Comparison of ENCODE assay signal across 1 cellular context in the genomic region with DNA sequence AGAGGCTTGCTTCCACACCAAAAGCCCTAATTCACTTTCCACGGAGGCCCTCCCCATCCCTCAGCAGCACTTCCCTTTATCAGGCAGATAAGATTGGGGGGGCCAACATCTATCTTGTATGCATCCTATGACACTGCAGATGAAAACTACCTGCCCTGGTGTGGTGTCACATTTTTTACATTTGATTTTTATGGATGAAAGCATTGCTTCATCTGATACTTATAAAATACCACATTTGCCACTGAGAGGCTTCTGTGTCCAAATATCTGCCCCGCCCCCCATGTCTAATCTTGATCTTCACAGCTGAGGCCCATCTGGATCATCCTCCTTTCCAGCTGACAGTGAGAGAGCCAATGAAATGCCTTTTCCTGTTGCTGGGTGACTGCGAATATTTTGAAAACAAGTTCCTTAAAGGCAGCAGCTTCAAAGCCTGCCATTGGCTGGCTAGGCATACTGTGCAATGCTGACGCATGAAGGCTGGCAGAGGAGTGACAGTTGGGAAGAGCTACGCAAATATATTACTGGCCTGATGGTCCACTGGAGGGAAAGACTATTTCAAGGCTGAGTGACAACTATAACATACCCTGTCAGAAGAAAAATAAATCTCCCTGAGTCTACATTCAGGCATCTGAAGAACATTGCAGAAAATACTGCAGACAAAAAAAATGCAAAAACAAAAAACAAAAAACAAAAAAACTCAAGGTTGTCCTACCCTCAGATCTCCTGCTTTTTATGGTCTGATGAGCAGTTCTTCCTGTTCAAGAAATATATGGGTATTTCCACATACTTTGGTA.
TF ChIP-seq lines count a peak whose summit lies in the region.

No MANE protein-coding gene starts in this region.

TF ChIP-seq in K562, 482 proteins besides CTCF, POLR2A, EP300 and RAD21 (continued from another document):
- TF ChIP-seq, protein P1, sequence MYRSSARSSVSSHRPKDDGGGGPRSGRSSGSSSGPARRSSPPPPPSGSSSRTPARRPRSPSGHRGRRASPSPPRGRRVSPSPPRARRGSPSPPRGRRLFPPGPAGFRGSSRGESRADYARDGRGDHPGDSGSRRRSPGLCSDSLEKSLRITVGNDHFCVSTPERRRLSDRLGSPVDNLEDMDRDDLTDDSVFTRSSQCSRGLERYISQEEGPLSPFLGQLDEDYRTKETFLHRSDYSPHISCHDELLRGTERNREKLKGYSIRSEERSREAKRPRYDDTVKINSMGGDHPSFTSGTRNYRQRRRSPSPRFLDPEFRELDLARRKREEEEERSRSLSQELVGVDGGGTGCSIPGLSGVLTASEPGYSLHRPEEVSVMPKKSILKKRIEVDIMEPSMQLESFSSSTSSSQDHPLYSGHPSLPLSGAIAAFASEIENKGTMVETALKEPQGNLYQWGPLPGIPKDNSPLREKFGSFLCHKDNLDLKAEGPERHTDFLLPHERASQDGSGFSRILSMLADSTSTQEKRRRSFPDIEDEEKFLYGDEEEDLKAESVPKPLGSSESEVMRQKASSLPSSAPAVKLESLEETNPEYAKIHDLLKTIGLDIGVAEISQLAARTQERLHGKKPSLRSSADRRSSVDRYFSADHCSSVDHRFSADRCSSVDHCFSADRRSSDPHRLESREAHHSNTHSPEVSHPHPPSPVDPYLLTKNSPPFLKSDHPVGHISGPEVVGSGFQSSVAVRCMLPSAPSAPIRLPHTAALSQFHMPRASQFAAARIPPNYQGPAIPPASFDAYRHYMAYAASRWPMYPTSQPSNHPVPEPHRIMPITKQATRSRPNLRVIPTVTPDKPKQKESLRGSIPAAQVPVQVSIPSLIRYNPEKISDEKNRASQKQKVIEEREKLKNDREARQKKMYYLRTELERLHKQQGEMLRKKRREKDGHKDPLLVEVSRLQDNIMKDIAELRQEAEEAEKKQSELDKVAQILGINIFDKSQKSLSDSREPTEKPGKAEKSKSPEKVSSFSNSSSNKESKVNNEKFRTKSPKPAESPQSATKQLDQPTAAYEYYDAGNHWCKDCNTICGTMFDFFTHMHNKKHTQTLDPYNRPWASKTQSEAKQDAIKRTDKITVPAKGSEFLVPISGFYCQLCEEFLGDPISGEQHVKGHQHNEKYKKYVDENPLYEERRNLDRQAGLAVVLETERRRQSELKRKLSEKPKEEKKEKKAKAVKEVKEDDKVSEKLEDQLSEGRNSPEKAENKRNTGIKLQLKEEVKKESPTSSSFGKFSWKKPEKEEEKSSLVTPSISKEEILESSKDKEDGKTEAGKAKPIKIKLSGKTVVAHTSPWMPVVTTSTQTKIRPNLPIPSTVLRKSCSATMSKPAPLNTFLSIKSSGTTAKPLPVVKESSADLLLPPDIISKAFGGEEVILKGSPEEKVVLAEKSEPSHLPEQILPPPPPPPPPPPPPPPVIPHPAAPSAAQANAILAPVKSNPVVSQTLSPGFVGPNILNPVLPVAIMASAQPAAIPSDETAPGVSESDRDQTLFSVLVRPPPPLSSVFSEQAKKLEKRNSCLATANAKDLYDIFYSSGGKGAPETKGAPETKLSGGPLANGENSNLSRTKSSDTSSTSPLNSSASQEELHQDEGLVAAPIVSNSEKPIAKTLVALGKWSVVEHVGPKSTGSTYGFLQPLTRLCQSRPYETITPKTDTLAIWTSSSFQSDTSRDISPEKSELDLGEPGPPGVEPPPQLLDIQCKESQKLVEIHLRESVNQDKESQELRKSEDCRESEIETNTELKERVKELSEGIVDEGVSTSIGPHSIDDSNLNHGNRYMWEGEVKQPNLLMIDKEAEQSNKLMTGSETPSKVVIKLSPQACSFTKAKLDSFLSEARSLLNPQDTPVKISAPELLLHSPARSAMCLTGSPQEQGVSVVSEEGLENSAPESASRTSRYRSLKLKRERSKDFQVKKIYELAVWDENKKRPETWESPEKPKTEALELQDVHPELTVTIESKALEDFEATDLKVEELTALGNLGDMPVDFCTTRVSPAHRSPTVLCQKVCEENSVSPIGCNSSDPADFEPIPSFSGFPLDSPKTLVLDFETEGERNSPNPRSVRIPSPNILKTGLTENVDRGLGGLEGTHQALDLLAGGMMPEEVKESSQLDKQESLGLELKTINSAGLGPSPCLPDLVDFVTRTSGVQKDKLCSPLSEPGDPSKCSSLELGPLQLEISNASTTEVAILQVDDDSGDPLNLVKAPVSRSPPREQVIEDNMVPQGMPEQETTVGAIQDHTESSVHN (IDR thresholded peaks at IDR 0.05; ENCODE audit: borderline replicate concordance in 1 of 2, low read depth in 1 of 2): peak in 1 of 2 experiments; percentile 100; a peak in 2 of 4 replicates
- TF ChIP-seq MYNN (IDR thresholded peaks at IDR 0.05): peak; percentile 99
- no peak for TF ChIP-seq MYNN (CRISPR knock-in tag; IDR thresholded peaks at IDR 0.05)
- TF ChIP-seq, protein P2, sequence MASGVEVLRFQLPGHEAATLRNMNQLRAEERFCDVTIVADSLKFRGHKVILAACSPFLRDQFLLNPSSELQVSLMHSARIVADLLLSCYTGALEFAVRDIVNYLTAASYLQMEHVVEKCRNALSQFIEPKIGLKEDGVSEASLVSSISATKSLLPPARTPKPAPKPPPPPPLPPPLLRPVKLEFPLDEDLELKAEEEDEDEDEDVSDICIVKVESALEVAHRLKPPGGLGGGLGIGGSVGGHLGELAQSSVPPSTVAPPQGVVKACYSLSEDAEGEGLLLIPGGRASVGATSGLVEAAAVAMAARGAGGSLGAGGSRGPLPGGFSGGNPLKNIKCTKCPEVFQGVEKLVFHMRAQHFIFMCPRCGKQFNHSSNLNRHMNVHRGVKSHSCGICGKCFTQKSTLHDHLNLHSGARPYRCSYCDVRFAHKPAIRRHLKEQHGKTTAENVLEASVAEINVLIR (CRISPR knock-in tag; IDR thresholded peaks at IDR 0.05): peak; percentile 78
- TF ChIP-seq CEBPG (CRISPR knock-in tag; IDR thresholded peaks at IDR 0.05): no peak
- TF ChIP-seq CEBPG (tag; conservative IDR thresholded peaks at IDR 0.05 in 1 of 2, IDR thresholded peaks at IDR 0.05 in 1 of 2): peak; percentile 69 to 85
- TF ChIP-seq CEBPB (tag; IDR thresholded peaks at IDR 0.05): peak; percentile 77; the same call in 1 of the 2 replicates
- TF ChIP-seq NFE2 (IDR thresholded peaks at IDR 0.05; ENCODE audit: low read depth): peak; percentile 66
- TF ChIP-seq CC2D1A (IDR thresholded peaks at IDR 0.05): peak; percentile 50; the same call in 1 of the 2 replicates
- TF ChIP-seq, protein P3, sequence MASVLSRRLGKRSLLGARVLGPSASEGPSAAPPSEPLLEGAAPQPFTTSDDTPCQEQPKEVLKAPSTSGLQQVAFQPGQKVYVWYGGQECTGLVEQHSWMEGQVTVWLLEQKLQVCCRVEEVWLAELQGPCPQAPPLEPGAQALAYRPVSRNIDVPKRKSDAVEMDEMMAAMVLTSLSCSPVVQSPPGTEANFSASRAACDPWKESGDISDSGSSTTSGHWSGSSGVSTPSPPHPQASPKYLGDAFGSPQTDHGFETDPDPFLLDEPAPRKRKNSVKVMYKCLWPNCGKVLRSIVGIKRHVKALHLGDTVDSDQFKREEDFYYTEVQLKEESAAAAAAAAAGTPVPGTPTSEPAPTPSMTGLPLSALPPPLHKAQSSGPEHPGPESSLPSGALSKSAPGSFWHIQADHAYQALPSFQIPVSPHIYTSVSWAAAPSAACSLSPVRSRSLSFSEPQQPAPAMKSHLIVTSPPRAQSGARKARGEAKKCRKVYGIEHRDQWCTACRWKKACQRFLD (CRISPR knock-in tag; IDR thresholded peaks at IDR 0.05): 0 out of 2 replicates have a peak, but pooled peaks have one; percentile 70
- TF ChIP-seq, protein P4, sequence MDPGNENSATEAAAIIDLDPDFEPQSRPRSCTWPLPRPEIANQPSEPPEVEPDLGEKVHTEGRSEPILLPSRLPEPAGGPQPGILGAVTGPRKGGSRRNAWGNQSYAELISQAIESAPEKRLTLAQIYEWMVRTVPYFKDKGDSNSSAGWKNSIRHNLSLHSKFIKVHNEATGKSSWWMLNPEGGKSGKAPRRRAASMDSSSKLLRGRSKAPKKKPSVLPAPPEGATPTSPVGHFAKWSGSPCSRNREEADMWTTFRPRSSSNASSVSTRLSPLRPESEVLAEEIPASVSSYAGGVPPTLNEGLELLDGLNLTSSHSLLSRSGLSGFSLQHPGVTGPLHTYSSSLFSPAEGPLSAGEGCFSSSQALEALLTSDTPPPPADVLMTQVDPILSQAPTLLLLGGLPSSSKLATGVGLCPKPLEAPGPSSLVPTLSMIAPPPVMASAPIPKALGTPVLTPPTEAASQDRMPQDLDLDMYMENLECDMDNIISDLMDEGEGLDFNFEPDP (CRISPR knock-in tag; IDR thresholded peaks at IDR 0.05): no peak
- no peak for TF ChIP-seq RUNX1 (IDR thresholded peaks at IDR 0.05; ENCODE audit: low read depth)
- TF ChIP-seq, protein P5, sequence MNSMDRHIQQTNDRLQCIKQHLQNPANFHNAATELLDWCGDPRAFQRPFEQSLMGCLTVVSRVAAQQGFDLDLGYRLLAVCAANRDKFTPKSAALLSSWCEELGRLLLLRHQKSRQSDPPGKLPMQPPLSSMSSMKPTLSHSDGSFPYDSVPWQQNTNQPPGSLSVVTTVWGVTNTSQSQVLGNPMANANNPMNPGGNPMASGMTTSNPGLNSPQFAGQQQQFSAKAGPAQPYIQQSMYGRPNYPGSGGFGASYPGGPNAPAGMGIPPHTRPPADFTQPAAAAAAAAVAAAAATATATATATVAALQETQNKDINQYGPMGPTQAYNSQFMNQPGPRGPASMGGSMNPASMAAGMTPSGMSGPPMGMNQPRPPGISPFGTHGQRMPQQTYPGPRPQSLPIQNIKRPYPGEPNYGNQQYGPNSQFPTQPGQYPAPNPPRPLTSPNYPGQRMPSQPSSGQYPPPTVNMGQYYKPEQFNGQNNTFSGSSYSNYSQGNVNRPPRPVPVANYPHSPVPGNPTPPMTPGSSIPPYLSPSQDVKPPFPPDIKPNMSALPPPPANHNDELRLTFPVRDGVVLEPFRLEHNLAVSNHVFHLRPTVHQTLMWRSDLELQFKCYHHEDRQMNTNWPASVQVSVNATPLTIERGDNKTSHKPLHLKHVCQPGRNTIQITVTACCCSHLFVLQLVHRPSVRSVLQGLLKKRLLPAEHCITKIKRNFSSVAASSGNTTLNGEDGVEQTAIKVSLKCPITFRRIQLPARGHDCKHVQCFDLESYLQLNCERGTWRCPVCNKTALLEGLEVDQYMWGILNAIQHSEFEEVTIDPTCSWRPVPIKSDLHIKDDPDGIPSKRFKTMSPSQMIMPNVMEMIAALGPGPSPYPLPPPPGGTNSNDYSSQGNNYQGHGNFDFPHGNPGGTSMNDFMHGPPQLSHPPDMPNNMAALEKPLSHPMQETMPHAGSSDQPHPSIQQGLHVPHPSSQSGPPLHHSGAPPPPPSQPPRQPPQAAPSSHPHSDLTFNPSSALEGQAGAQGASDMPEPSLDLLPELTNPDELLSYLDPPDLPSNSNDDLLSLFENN (IDR thresholded peaks at IDR 0.05; ENCODE audit: low read depth in 2 of 2, low read length in 2 of 2): peak in 1 of 2 experiments; percentile 51; a peak in 1 of 4 replicates
